Comparison of ENCODE assay signal across 11 cellular contexts in genomic region chr2:138475394-138475793, GRCh38. TPM values are rescaled to one million over a fixed set of nuclear protein-coding genes. Genes with fewer than 3 reads are reported as not detected.
DNase-seq lines count a peak whose midpoint lies in the region; ATAC-seq and TF ChIP-seq lines count a peak whose summit lies in the region.
"Had no signal": no experiment of that assay in that cellular context is flagged by ENCODE, and none has a peak within 500 bp of the region (broad histone marks: within the 10 kb centered on the region; RNA-seq: fewer than 3 reads in every experiment).

No MANE protein-coding gene starts in this region.

- peaks cover 0 to 22% (median 11%) of the 10 kb centered on the region in 6 donors for H3K4me1 ChIP-seq in spleen
- H3K4me1 ChIP-seq in stomach: no peaks in the 10 kb centered on the region
- H3K4me1 ChIP-seq: thyroid gland had no signal

- H3K4me3 ChIP-seq in spleen: no peak overlapping the region
- H3K4me3 ChIP-seq in stomach: no peak overlapping the region
- H3K4me3 ChIP-seq: thyroid gland had no signal

- WGBS in spleen, 5 donors: 18 to 34% (median 27%) methylated on average over 4 of the region's 4 CpGs
- 28 to 47% (median 35%) methylated on average over 4 of the region's 4 CpGs for WGBS in stomach, 5 donors

- no peak for TF ChIP-seq EP300 in stomach (IDR thresholded peaks at IDR 0.05)

- DNase-seq in NOMO-1 treated with DMSO at 0.1 percent for 48 hours (lab: John Stamatoyannopoulos, UW; ENCODE audit: unreplicated experiment): peak; percentile 55
- DNase-seq in NOMO-1 treated with dmso at 0.1 percent for 144 hours (lab: John Stamatoyannopoulos, UW; ENCODE audit: unreplicated experiment): no peak
- peak; percentile 76 for DNase-seq in MV-4-11 (lab: John Stamatoyannopoulos, UW)
- DNase-seq in NCI-H748 treated with DMSO at 0.1 percent for 48 hours (lab: John Stamatoyannopoulos, UW): no peak
- DNase-seq in spleen: no peak
- DNase-seq in NCI-H1092 (lab: John Stamatoyannopoulos, UW): no peak
- DNase-seq in stomach: no peak
- DNase-seq: SK-N-SH, thyroid gland had no signal

- H3K9me3 ChIP-seq in spleen (no peaks in the 10 kb centered on the region), stomach (no peaks in the 10 kb centered on the region)
- H3K9me3 ChIP-seq: SK-N-SH, thyroid gland had no signal

- no peak for TF ChIP-seq POLR2A in spleen (IDR thresholded peaks at IDR 0.05)
- no peak for TF ChIP-seq POLR2A in stomach (IDR thresholded peaks at IDR 0.05)

- H3K36me3 ChIP-seq in spleen (no peaks in the 10 kb centered on the region), stomach (no peaks in the 10 kb centered on the region)
- H3K36me3 ChIP-seq: thyroid gland had no signal

- peak; percentile 86 for ATAC-seq in HG02884 (IDR thresholded peaks at IDR 0.05; ENCODE audit: unreplicated experiment)
- ATAC-seq: left lobe of liver had no signal

- intact Hi-C loops in spleen (cut with DNase I; ENCODE audit: low total_unique reads): no loop called here
- intact Hi-C loops in stomach (cut with DNase I; ENCODE audit: low total_unique reads): no loop called here

- TF ChIP-seq CTCF in spleen (IDR thresholded peaks at IDR 0.05 in 8 of 11, conservative IDR thresholded peaks at IDR 0.05 in 3 of 11) (no peak), stomach (IDR thresholded peaks at IDR 0.05) (no peak)

- H3K27ac ChIP-seq in spleen (peak overlapping the region in 1 of 8 donors; percentile 1), stomach (no peak overlapping the region)
- H3K27ac ChIP-seq: thyroid gland had no signal

- H3K27me3 ChIP-seq in spleen (replicated peaks in 1 of 7): no peaks in the 10 kb centered on the region
- no peaks in the 10 kb centered on the region for H3K27me3 ChIP-seq in stomach
- H3K27me3 ChIP-seq: thyroid gland had no signal

RNA-seq across cellular contexts. Expression of gene SPOPL, which starts 26.2 kb away (rescaled TPM):
- total RNA-seq in spleen (10 to 100 TPM; 31.4 to 48.8 (median 40.3) TPM), stomach (10 to 100 TPM in 3 of 5 donors, 1 to 10 TPM in 2; 4.1 to 60.0 (median 13.4) TPM)
- polyA plus RNA-seq in spleen (1 to 10 TPM; 4.8 to 8.9 (median 5.7) TPM), stomach (10 to 100 TPM in 1 of 3 donors, 1 to 10 TPM in 2; 3.1 to 10.5 (median 7.2) TPM)

Comparison
In these comparisons a context has a peak if more than half of its experiments do, and no peak if none do; other contexts are left out.
1. DNase-seq: peak in NOMO-1 treated with DMSO at 0.1 percent for 48 hours (single experiment) and MV-4-11 (single experiment); none in NOMO-1 treated with dmso at 0.1 percent for 144 hours (single experiment), NCI-H748 treated with DMSO at 0.1 percent for 48 hours (single experiment), spleen (single experiment), NCI-H1092 (single experiment) and stomach (single experiment).